ENCODE assay signal across 1 cellular context in the genomic region with DNA sequence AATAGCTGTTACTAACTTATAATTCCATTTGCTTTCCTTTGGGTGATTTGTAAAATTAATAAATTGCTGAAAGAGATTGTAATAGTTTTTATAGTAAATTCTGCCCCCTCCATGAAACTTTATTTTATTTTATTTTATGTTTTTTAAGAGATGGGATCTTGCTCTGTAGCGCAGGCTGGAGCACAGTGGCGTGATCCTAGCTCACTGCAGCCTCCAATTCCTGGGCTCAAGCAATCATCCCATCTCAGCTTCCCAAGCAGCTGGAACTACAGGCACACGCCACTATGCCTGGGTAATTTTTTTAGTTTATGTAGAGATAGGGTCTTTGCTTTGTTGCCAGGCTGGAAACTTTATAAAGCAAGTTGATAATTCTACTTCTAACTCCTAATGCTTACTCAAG.
TF ChIP-seq lines count a peak whose summit lies in the region.

No MANE protein-coding gene starts in this region.

TF ChIP-seq in endothelial cell of umbilical vein, 7 proteins besides CTCF, POLR2A, EP300 and RAD21:
- TF ChIP-seq FOS (IDR thresholded peaks at IDR 0.05; ENCODE audit: borderline replicate concordance, insufficient read depth, low read length) = no peak
- TF ChIP-seq, protein P1, sequence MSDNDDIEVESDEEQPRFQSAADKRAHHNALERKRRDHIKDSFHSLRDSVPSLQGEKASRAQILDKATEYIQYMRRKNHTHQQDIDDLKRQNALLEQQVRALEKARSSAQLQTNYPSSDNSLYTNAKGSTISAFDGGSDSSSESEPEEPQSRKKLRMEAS (IDR thresholded peaks at IDR 0.05; ENCODE audit: insufficient read depth, insufficient read length) = no peak
- TF ChIP-seq POLR2AphosphoS5 (IDR thresholded peaks at IDR 0.05; ENCODE audit: insufficient read depth, low read depth, low read length) = no peak
- TF ChIP-seq EZH2 (IDR thresholded peaks at IDR 0.05; ENCODE audit: borderline replicate concordance, low read depth, low read length, severe bottlenecking) = no peak
- no peak for TF ChIP-seq JUN (IDR thresholded peaks at IDR 0.05; ENCODE audit: borderline replicate concordance, insufficient read depth, insufficient read length, low read depth)
TF ChIP-seq in endothelial cell of umbilical vein: peak in this region for 0.
